ENCODE assay signal across 23 cellular contexts in the genomic region with DNA sequence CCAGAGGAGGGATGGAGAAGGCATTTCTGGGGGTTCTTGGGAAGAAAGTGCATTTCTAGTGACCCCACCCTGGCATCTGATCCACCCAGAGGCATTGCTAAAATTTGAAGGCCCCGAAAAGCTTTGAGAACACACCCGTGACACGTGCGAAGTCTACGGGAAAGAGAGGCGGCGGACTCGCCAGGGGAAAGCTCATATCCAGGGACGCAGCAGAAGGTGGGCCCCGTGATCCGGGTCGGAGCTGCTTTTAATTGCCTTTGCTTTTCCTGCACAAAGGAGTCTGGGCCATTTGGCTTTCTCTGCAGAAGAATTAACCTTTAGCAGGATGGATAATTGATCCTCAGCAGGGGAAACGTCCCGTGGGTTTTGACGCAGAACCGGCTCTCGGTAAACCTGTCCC. TPM values are rescaled to one million over a fixed set of nuclear protein-coding genes. Genes with fewer than 3 reads are reported as not detected.
DNase-seq lines count a peak whose midpoint lies in the region; ATAC-seq and TF ChIP-seq lines count a peak whose summit lies in the region.
"Had no signal": no experiment of that assay in that cellular context is flagged by ENCODE, and none has a peak within 500 bp of the region (broad histone marks: within the 10 kb centered on the region; RNA-seq: fewer than 3 reads in every experiment).

No MANE protein-coding gene starts in this region.

- H3K36me3 ChIP-seq in neural progenitor cell, result no peaks in the 10 kb centered on the region
- H3K36me3 ChIP-seq in upper lobe of right lung, result no peaks in the 10 kb centered on the region
- no peaks in the 10 kb centered on the region for H3K36me3 ChIP-seq in aorta (ENCODE audit: control insufficient read depth in 1 of 2, insufficient read depth in 2 of 2, low read length in 1 of 2)
- H3K36me3 ChIP-seq: HAP-1, SJSA1 had no signal

- H3K4me3 ChIP-seq in neural progenitor cell (no peak overlapping the region), upper lobe of right lung (no peak overlapping the region), aorta (ENCODE audit: low read length in 2 of 2) (no peak overlapping the region)
- H3K4me3 ChIP-seq: HAP-1, PC-9, SJSA1 had no signal

- no peak overlapping the region for H3K9ac ChIP-seq in neural progenitor cell

- no peaks in the 10 kb centered on the region for H3F3A ChIP-seq in neural progenitor cell (ENCODE audit: low read depth)

- TF ChIP-seq CTCF in VCaP (conservative IDR thresholded peaks at IDR 0.05), result no peak
- TF ChIP-seq CTCF in neural progenitor cell (IDR thresholded peaks at IDR 0.05), result no peak
- TF ChIP-seq CTCF in upper lobe of right lung (IDR thresholded peaks at IDR 0.05), result no peak

- DNase-seq in activated T-cell treated with anti-CD3 and anti-CD28 coated beads, Interleukin-2, amount 50 U/mL, for 24 hours, result no peak
- DNase-seq in activated T-cell treated with anti-CD3 and anti-CD28 coated beads, Interleukin-2, amount 50 U/mL, for 48 hours, result no peak
- DNase-seq in neural progenitor cell (ENCODE audit: low spot score) (no peak), upper lobe of right lung (peak; percentile 29), NCI-H226 (no peak), aorta (no peak)
- DNase-seq: GOT3, HFFc6, IMR-90, KG1, MM.1S, NCI-H2029, NCI-H446 treated with DMSO at 0.1 percent for 48 hours, PC-9, Right ventricle myocardium superior, RPMI8226 had no signal

- H3K9me3 Mint-ChIP-seq in activated T-cell treated with anti-CD3 and anti-CD28 coated beads, Interleukin-2, amount 50 U/mL, for 24 hours, result peaks cover 30% of the 10 kb centered on the region
- H3K9me3 Mint-ChIP-seq in neural progenitor cell, result peaks cover 24% of the 10 kb centered on the region

- no peak overlapping the region for H2AFZ ChIP-seq in neural progenitor cell (replicated peaks)
- H2AFZ ChIP-seq: PC-9 had no signal

- H3K4me1 ChIP-seq in neural progenitor cell (no peaks in the 10 kb centered on the region), upper lobe of right lung (no peaks in the 10 kb centered on the region), aorta (ENCODE audit: control insufficient read depth in 1 of 2, insufficient read depth in 2 of 2, low read length in 2 of 2) (no peaks in the 10 kb centered on the region)
- H3K4me1 ChIP-seq: HAP-1 had no signal

- H3K27ac ChIP-seq in VCaP, result peak overlapping the region; percentile 34
- no peak overlapping the region for H3K27ac ChIP-seq in neural progenitor cell
- H3K27ac ChIP-seq in upper lobe of right lung, result no peak overlapping the region
- no peak overlapping the region for H3K27ac ChIP-seq in aorta (ENCODE audit: low read depth in 1 of 2, low read length in 2 of 2)
- H3K27ac ChIP-seq: 22Rv1, C4-2B, PC-9, SJSA1 had no signal

- H3K4me1 Mint-ChIP-seq in activated T-cell treated with anti-CD3 and anti-CD28 coated beads, Interleukin-2, amount 50 U/mL, for 24 hours (ENCODE audit: low read depth), result peaks cover 23% of the 10 kb centered on the region
- no peaks in the 10 kb centered on the region for H3K4me1 Mint-ChIP-seq in neural progenitor cell

- no peaks in the 10 kb centered on the region for H3K9me3 ChIP-seq in neural progenitor cell (ENCODE audit: low read depth)
- no peaks in the 10 kb centered on the region for H3K9me3 ChIP-seq in upper lobe of right lung
- H3K9me3 ChIP-seq in aorta (ENCODE audit: control insufficient read depth, low read length), result peaks cover under 1% of the 10 kb centered on the region
- H3K9me3 ChIP-seq: HAP-1 had no signal

- ATAC-seq in upper lobe of right lung, result no peak
- ATAC-seq in HG02588 (IDR thresholded peaks at IDR 0.05; ENCODE audit: unreplicated experiment), result no peak
- ATAC-seq in aorta (ENCODE audit: low FRiP score), result no peak

- no peak overlapping the region for H3K4me3 Mint-ChIP-seq in activated T-cell treated with anti-CD3 and anti-CD28 coated beads, Interleukin-2, amount 50 U/mL, for 24 hours
- H3K4me3 Mint-ChIP-seq in neural progenitor cell, result no peak overlapping the region
- H3K4me3 Mint-ChIP-seq: B cell, HFFc6 had no signal

- peak overlapping the region; percentile 16 for H3K27ac Mint-ChIP-seq in activated T-cell treated with anti-CD3 and anti-CD28 coated beads, Interleukin-2, amount 50 U/mL, for 24 hours
- H3K27ac Mint-ChIP-seq in neural progenitor cell, result peak overlapping the region; percentile 23
- H3K27ac Mint-ChIP-seq: B cell, HFFc6 had no signal

- 76 to 78% methylated on average over 17 of the region's 17 CpGs for WGBS in aorta, 2 donors

- H3K36me3 Mint-ChIP-seq in activated T-cell treated with anti-CD3 and anti-CD28 coated beads, Interleukin-2, amount 50 U/mL, for 24 hours (ENCODE audit: low read depth), result peaks cover 84% of the 10 kb centered on the region
- peaks cover 3% of the 10 kb centered on the region for H3K36me3 Mint-ChIP-seq in neural progenitor cell

- no peak overlapping the region for H3K4me2 ChIP-seq in neural progenitor cell
- H3K4me2 ChIP-seq: PC-9 had no signal

- H3K27me3 Mint-ChIP-seq in activated T-cell treated with anti-CD3 and anti-CD28 coated beads, Interleukin-2, amount 50 U/mL, for 24 hours, result no peaks in the 10 kb centered on the region
- H3K27me3 Mint-ChIP-seq in neural progenitor cell (ENCODE audit: insufficient read depth, low read depth), result peaks cover 17% of the 10 kb centered on the region
- H3K27me3 Mint-ChIP-seq: B cell had no signal

- H4K20me1 ChIP-seq in neural progenitor cell (ENCODE audit: low read depth), result no peaks in the 10 kb centered on the region

- H3K27me3 ChIP-seq in neural progenitor cell (no peaks in the 10 kb centered on the region), upper lobe of right lung (no peaks in the 10 kb centered on the region), aorta (ENCODE audit: control insufficient read depth in 1 of 2, insufficient read depth in 2 of 2, low read length in 1 of 2) (no peaks in the 10 kb centered on the region)
- H3K27me3 ChIP-seq: SJSA1 had no signal

- no peaks in the 10 kb centered on the region for H3K79me2 ChIP-seq in neural progenitor cell (ENCODE audit: low read depth)

- intact Hi-C loops in upper lobe of right lung (cut with DNase I), result no loop called here
- intact Hi-C loops in aorta (cut with DNase I), result no loop called here

RNA-seq across cellular contexts. Expression of gene CARD11, which starts 50.3 kb away (rescaled TPM):
- total RNA-seq in neural progenitor cell (ENCODE audit: low replicate concordance) (0.75 and 0.87 TPM in 2 replicates), upper lobe of right lung (5.8 TPM), aorta (1 to 10 TPM; 1.8 to 1.9 TPM)
- 1 to 10 TPM in 1 of 2 donors, under 1 TPM in 1; 0.18 to 1.3 TPM for polyA plus RNA-seq in aorta
- total RNA-seq: HFFc6 had no signal
